14 cellular contexts compared by ENCODE assay signal in genomic region chr13:94218537-94218936, GRCh38.
DNase-seq lines count a peak whose midpoint lies in the region; ATAC-seq and TF ChIP-seq lines count a peak whose summit lies in the region.
"Had no signal": no experiment of that assay in that cellular context is flagged by ENCODE, and none has a peak within 500 bp of the region (broad histone marks: within the 10 kb centered on the region; RNA-seq: fewer than 3 reads in every experiment).

No MANE protein-coding gene starts in this region.

- peaks cover 30% of the 10 kb centered on the region for H3K4me1 ChIP-seq in HUES64 (ENCODE audit: insufficient read depth, low read length)
- H3K4me1 ChIP-seq in right lobe of liver, result no peaks in the 10 kb centered on the region
- H3K4me1 ChIP-seq: BLaER1 treated with 17β-estradiol and CSF1 and Interleukin-3, amounts not matched to agents 10 nM and 100 nM had no signal

- WGBS in HUES64, result 41% methylated on average over 1 of the region's 2 CpGs
- WGBS in right lobe of liver (ENCODE audit: insufficient coverage, low coverage, low lambda C conversion rate, missing lambda C conversion rate), result 85% methylated on average over 2 of the region's 2 CpGs

- DNase-seq in H7 (peak; percentile 1), iPS DF 19.7 (ENCODE audit: low read depth, low spot score) (peak; percentile 33), G401 (ENCODE audit: low spot score) (no peak), T-helper 2 cell (no peak), right lobe of liver (no peak)
- DNase-seq: ACHN; CD4-positive, CD25-positive, alpha-beta regulatory T cell; DMS53; GOT3; IMR-90; Kasumi-1 had no signal

- ATAC-seq in HG03354 (IDR thresholded peaks at IDR 0.05; ENCODE audit: poor library complexity, severe bottlenecking, unreplicated experiment) (no peak), right lobe of liver (no peak)

- TF ChIP-seq CTCF in right lobe of liver (IDR thresholded peaks at IDR 0.05), result no peak

- H3K9me3 ChIP-seq in HUES64 (ENCODE audit: insufficient read depth, low read depth, low read length) (no peaks in the 10 kb centered on the region), right lobe of liver (no peaks in the 10 kb centered on the region)
- H3K9me3 ChIP-seq: BLaER1 treated with 17β-estradiol and CSF1 and Interleukin-3, amounts not matched to agents 10 nM and 100 nM had no signal

- no peak for TF ChIP-seq POLR2A in right lobe of liver (IDR thresholded peaks at IDR 0.05)

- no peak overlapping the region for H3K9ac ChIP-seq in HUES64 (ENCODE audit: low read depth, low read length)
- H3K9ac ChIP-seq: BLaER1 treated with 17β-estradiol and CSF1 and Interleukin-3, amounts not matched to agents 10 nM and 100 nM had no signal

- in situ Hi-C loops in G401 (cut with HindIII; ENCODE audit: low sequenced_read_pairs), result no loop called here

- H3K27me3 ChIP-seq in H7 (ENCODE audit: control insufficient read depth, insufficient read depth, low read length), result no peaks in the 10 kb centered on the region
- H3K27me3 ChIP-seq in HUES64 (ENCODE audit: insufficient read depth, low read length), result no peaks in the 10 kb centered on the region
- no peaks in the 10 kb centered on the region for H3K27me3 ChIP-seq in right lobe of liver
- H3K27me3 ChIP-seq: BLaER1 treated with 17β-estradiol and CSF1 and Interleukin-3, amounts not matched to agents 10 nM and 100 nM had no signal

- no peak overlapping the region for H3K4me3 ChIP-seq in H7 (ENCODE audit: insufficient read depth, low read depth, low read length)
- H3K4me3 ChIP-seq in HUES64 (ENCODE audit: low read length), result no peak overlapping the region
- H3K4me3 ChIP-seq in right lobe of liver, result no peak overlapping the region
- H3K4me3 ChIP-seq: BLaER1 treated with 17β-estradiol and CSF1 and Interleukin-3, amounts not matched to agents 10 nM and 100 nM had no signal

- H3K36me3 ChIP-seq in H7 (replicated peaks; ENCODE audit: control insufficient read depth, insufficient read depth, low read length), result no peaks in the 10 kb centered on the region
- no peaks in the 10 kb centered on the region for H3K36me3 ChIP-seq in HUES64 (ENCODE audit: insufficient read depth, low read length)
- H3K36me3 ChIP-seq in right lobe of liver, result no peaks in the 10 kb centered on the region
- H3K36me3 ChIP-seq: BLaER1 treated with 17β-estradiol and CSF1 and Interleukin-3, amounts not matched to agents 10 nM and 100 nM had no signal

- intact Hi-C loops in right lobe of liver (cut with DNase I), result no loop called here

- H3K27ac ChIP-seq in HUES64 (ENCODE audit: low read depth, low read length), result peak overlapping the region; percentile 52; the same call in 1 of the 2 replicates
- no peak overlapping the region for H3K27ac ChIP-seq in right lobe of liver
- H3K27ac ChIP-seq: BLaER1 treated with 17β-estradiol and CSF1 and Interleukin-3, amounts not matched to agents 10 nM and 100 nM had no signal

Comparison
In these comparisons a context has a peak if more than half of its experiments do, and no peak if none do; other contexts are left out.
1. DNase-seq: peak in H7 (single experiment) and iPS DF 19.7 (single experiment); none in G401 (single experiment), T-helper 2 cell (0 of 5) and right lobe of liver (0 of 3).